Comparison of ENCODE assay signal across 9 cellular contexts in the genomic region with DNA sequence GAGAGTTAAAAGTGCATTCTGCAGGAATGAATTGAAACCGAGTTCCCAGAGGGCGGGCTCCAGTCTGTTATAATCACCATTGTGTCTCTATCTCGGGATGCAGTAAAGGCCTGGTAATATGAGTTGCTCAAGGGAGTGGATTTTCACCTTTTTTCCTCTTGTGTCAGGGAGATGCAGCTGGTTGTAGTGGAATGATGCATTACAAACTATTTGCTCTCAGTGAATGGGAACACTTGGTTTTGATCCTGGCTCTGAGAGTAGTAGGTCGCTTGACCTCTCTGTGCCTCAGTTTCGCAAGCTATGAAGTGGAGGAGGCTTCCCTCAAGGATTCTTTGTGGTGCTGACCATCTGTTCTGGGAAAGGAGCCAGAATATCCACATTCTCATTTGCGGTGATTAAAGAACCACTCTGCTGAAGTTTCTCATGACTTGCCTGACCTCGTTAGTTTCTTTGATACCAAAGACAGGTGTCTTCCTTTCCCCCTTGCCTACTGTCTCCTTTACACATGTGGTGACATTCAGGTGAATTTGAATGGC.
DNase-seq lines count a peak whose midpoint lies in the region; ATAC-seq and TF ChIP-seq lines count a peak whose summit lies in the region.
"Had no signal": no experiment of that assay in that cellular context is flagged by ENCODE, and none has a peak within 500 bp of the region (broad histone marks: within the 10 kb centered on the region; RNA-seq: fewer than 3 reads in every experiment).

No MANE protein-coding gene starts in this region.

- peaks cover 18% of the 10 kb centered on the region for H3K4me1 ChIP-seq in foreskin keratinocyte

- DNase-seq in NCI-H82 (lab: John Stamatoyannopoulos, UW) (peak; percentile 30), NCI-H82 treated with DMSO at 0.1 percent for 48 hours (lab: John Stamatoyannopoulos, UW; ENCODE audit: unreplicated experiment) (no peak), RPMI8226 (peak; percentile 53), fibroblast of the conjunctiva (ENCODE audit: low read depth) (peak; percentile 16), foreskin keratinocyte (no peak), OCI-M2 (lab: John Stamatoyannopoulos, UW; ENCODE audit: unreplicated experiment) (no peak)
- DNase-seq in stimulated activated effector memory CD8-positive, alpha-beta T cell treated with anti-CD3 and anti-CD28 coated beads, Interleukin-12 subunit alpha, Interleukin-12 subunit beta, amount 100 ng/mL, for 72 hours (ENCODE audit: low spot score in 2 of 2): no peak
- no peak for DNase-seq in activated CD4-positive, alpha-beta T cell treated with anti-CD3 and anti-CD28 coated beads, Interleukin-2, amount 10 ng/mL, durations not matched to agents 24 days and 14 days
- DNase-seq: stimulated activated naive CD8-positive, alpha-beta T cell treated with anti-CD3 and anti-CD28 coated beads, Interleukin-15, amount 100 ng/mL, for 72 hours had no signal

- no peak for TF ChIP-seq CTCF in foreskin keratinocyte (conservative IDR thresholded peaks at IDR 0.05)

- no peak overlapping the region for H3K27ac ChIP-seq in foreskin keratinocyte

- H3K27ac Mint-ChIP-seq in stimulated activated effector memory CD8-positive, alpha-beta T cell treated with anti-CD3 and anti-CD28 coated beads, Interleukin-12 subunit alpha, Interleukin-12 subunit beta, amount 100 ng/mL, for 72 hours: peak overlapping the region; percentile 40
- H3K27ac Mint-ChIP-seq in activated CD4-positive, alpha-beta T cell treated with anti-CD3 and anti-CD28 coated beads, Interleukin-2, amount 10 ng/mL, durations not matched to agents 24 days and 14 days: no peak overlapping the region
- H3K27ac Mint-ChIP-seq: stimulated activated naive CD8-positive, alpha-beta T cell treated with anti-CD3 and anti-CD28 coated beads, Interleukin-15, amount 100 ng/mL, for 72 hours had no signal

- H3K36me3 Mint-ChIP-seq in stimulated activated effector memory CD8-positive, alpha-beta T cell treated with anti-CD3 and anti-CD28 coated beads, Interleukin-12 subunit alpha, Interleukin-12 subunit beta, amount 100 ng/mL, for 72 hours: peaks cover 6% of the 10 kb centered on the region
- no peaks in the 10 kb centered on the region for H3K36me3 Mint-ChIP-seq in activated CD4-positive, alpha-beta T cell treated with anti-CD3 and anti-CD28 coated beads, Interleukin-2, amount 10 ng/mL, durations not matched to agents 24 days and 14 days (ENCODE audit: low read depth)

- no peaks in the 10 kb centered on the region for H3K27me3 Mint-ChIP-seq in activated CD4-positive, alpha-beta T cell treated with anti-CD3 and anti-CD28 coated beads, Interleukin-2, amount 10 ng/mL, durations not matched to agents 24 days and 14 days
- H3K27me3 Mint-ChIP-seq: stimulated activated naive CD8-positive, alpha-beta T cell treated with anti-CD3 and anti-CD28 coated beads, Interleukin-15, amount 100 ng/mL, for 72 hours had no signal

- H3K27me3 ChIP-seq in foreskin keratinocyte: no peaks in the 10 kb centered on the region

- no peaks in the 10 kb centered on the region for H3K9me3 Mint-ChIP-seq in stimulated activated effector memory CD8-positive, alpha-beta T cell treated with anti-CD3 and anti-CD28 coated beads, Interleukin-12 subunit alpha, Interleukin-12 subunit beta, amount 100 ng/mL, for 72 hours
- no peaks in the 10 kb centered on the region for H3K9me3 Mint-ChIP-seq in activated CD4-positive, alpha-beta T cell treated with anti-CD3 and anti-CD28 coated beads, Interleukin-2, amount 10 ng/mL, durations not matched to agents 24 days and 14 days
- H3K9me3 Mint-ChIP-seq: stimulated activated naive CD8-positive, alpha-beta T cell treated with anti-CD3 and anti-CD28 coated beads, Interleukin-15, amount 100 ng/mL, for 72 hours had no signal

- peaks cover 28% of the 10 kb centered on the region for H3K4me1 Mint-ChIP-seq in stimulated activated effector memory CD8-positive, alpha-beta T cell treated with anti-CD3 and anti-CD28 coated beads, Interleukin-12 subunit alpha, Interleukin-12 subunit beta, amount 100 ng/mL, for 72 hours
- H3K4me1 Mint-ChIP-seq in activated CD4-positive, alpha-beta T cell treated with anti-CD3 and anti-CD28 coated beads, Interleukin-2, amount 10 ng/mL, durations not matched to agents 24 days and 14 days: peaks cover 22% of the 10 kb centered on the region

- intact Hi-C loops in activated CD4-positive, alpha-beta T cell treated with anti-CD3 and anti-CD28 coated beads, Interleukin-2, amount 10 ng/mL, durations not matched to agents 24 days and 14 days (cut with micrococcal nuclease): no loop called here

- H3K4me3 Mint-ChIP-seq in stimulated activated effector memory CD8-positive, alpha-beta T cell treated with anti-CD3 and anti-CD28 coated beads, Interleukin-12 subunit alpha, Interleukin-12 subunit beta, amount 100 ng/mL, for 72 hours: no peak overlapping the region
- H3K4me3 Mint-ChIP-seq in activated CD4-positive, alpha-beta T cell treated with anti-CD3 and anti-CD28 coated beads, Interleukin-2, amount 10 ng/mL, durations not matched to agents 24 days and 14 days: no peak overlapping the region
- H3K4me3 Mint-ChIP-seq: stimulated activated naive CD8-positive, alpha-beta T cell treated with anti-CD3 and anti-CD28 coated beads, Interleukin-15, amount 100 ng/mL, for 72 hours had no signal

- no peak for ATAC-seq in stimulated activated effector memory CD8-positive, alpha-beta T cell treated with anti-CD3 and anti-CD28 coated beads, Interleukin-12 subunit alpha, Interleukin-12 subunit beta, amount 100 ng/mL, for 72 hours
- ATAC-seq in foreskin keratinocyte: no peak
- ATAC-seq: stimulated activated naive CD8-positive, alpha-beta T cell treated with anti-CD3 and anti-CD28 coated beads, Interleukin-15, amount 100 ng/mL, for 72 hours had no signal

Comparison
In these comparisons a context has a peak if more than half of its experiments do, and no peak if none do; other contexts are left out.
1. DNase-seq: peak in NCI-H82 (single experiment), RPMI8226 (single experiment) and fibroblast of the conjunctiva (single experiment); none in NCI-H82 treated with DMSO at 0.1 percent for 48 hours (single experiment), stimulated activated effector memory CD8-positive, alpha-beta T cell treated with anti-CD3 and anti-CD28 coated beads, Interleukin-12 subunit alpha, Interleukin-12 subunit beta, amount 100 ng/mL, for 72 hours (0 of 2), activated CD4-positive, alpha-beta T cell treated with anti-CD3 and anti-CD28 coated beads, Interleukin-2, amount 10 ng/mL, durations not matched to agents 24 days and 14 days (single experiment), foreskin keratinocyte (0 of 2) and OCI-M2 (single experiment).